2 cellular contexts compared by ENCODE assay signal in the genomic region with DNA sequence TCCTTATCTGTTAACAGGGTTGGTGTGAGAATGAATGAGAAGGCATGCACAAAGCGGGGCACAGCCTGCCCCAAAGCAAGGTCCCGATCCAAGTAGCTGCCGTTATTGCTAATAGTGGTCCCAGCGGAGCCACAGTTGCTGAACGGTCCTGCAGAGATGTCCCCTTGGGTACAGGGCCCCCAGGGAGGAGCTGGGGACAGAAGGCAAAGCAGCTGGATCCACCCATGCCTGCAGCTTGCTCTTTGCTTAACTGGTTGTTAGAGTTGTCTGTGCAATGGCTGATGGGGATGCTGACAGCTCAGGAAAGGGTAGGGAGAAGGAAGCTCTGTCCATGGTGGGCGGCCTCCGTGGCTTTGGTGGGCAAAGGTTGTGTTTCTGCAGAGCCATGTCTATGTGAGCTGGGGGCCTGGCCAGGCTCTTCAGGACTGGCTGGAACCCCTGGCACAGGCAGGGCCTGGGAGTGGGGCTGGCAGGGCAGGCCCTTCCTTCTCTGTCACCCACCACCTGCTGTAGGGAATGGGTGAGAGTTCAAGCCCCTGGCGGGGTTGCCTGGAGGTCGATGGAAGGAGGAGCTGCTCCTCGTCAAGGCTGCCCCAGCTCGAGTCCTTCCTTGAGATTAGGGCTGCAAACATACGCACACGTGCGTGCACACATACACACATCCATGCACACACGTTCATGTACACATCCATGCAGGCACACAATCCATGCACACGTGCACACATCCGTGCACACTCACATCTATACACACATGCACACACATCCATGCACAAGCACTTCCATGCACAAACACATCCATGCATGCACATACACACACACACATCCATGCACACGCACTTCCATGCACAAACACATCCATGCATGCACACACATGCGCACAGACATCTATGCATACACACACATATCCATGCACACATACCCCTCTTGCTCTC.
TF ChIP-seq lines count a peak whose summit lies in the region.

No MANE protein-coding gene starts in this region.

TF ChIP-seq in SK-N-SH, 30 proteins besides CTCF, POLR2A, EP300 and RAD21:
- peak; percentile 75 for TF ChIP-seq REST (IDR thresholded peaks at IDR 0.05; ENCODE audit: low read depth, low read length)
- TF ChIP-seq USF2 (IDR thresholded peaks at IDR 0.05; ENCODE audit: borderline replicate concordance, low read depth, low read length) = no peak

TF ChIP-seq in SK-N-SH treated with all-trans-retinoic acid at 6 μM for 48 hours, 23 proteins besides CTCF, POLR2A, EP300 and RAD21:
- no peak for TF ChIP-seq ZNF565 (CRISPR knock-in tag; conservative IDR thresholded peaks at IDR 0.05; ENCODE audit: low read depth)
